ENCODE assay signal across 8 cellular contexts in genomic region chr22:43150731-43151206, GRCh38. TPM values are rescaled to one million over a fixed set of nuclear protein-coding genes. Genes with fewer than 3 reads are reported as not detected.
DNase-seq lines count a peak whose midpoint lies in the region; ATAC-seq and TF ChIP-seq lines count a peak whose summit lies in the region.

No MANE protein-coding gene starts in this region.

- H3K36me3 ChIP-seq in Loucy (ENCODE audit: insufficient read depth, low read length) = no peaks in the 10 kb centered on the region
- H3K36me3 ChIP-seq in naive thymus-derived CD4-positive, alpha-beta T cell (ENCODE audit: control insufficient read depth in 2 of 3, insufficient read depth in 3 of 3, low read length in 3 of 3) = peaks cover 0 to 14% (median 0%) of the 10 kb centered on the region in 3 experiments

- no peaks in the 10 kb centered on the region for H3K27me3 Mint-ChIP-seq in naive thymus-derived CD4-positive, alpha-beta T cell

- H4K20me1 ChIP-seq in Loucy (ENCODE audit: insufficient read depth, low read length, poor library complexity, severe bottlenecking) = no peaks in the 10 kb centered on the region

- H3K27ac ChIP-seq in dorsolateral prefrontal cortex = peak overlapping the region in 47 of 59 donors; percentile 5 to 90 (median 75)
- peak overlapping the region; percentile 78 for H3K27ac ChIP-seq in naive thymus-derived CD4-positive, alpha-beta T cell (ENCODE audit: low read depth, low read length)

- peaks cover 40% of the 10 kb centered on the region for H3K4me1 ChIP-seq in Loucy (ENCODE audit: insufficient read depth, low read length, poor library complexity, severe bottlenecking)
- H3K4me1 ChIP-seq in naive thymus-derived CD4-positive, alpha-beta T cell (ENCODE audit: control insufficient read depth in 2 of 2, insufficient read depth in 2 of 2, low read length in 2 of 2) = peaks cover 5 to 13% of the 10 kb centered on the region in 2 donors

- H3K9me3 Mint-ChIP-seq in naive thymus-derived CD4-positive, alpha-beta T cell = no peaks in the 10 kb centered on the region

- H3K79me2 ChIP-seq in Loucy (ENCODE audit: insufficient read depth, low read length) = peaks cover 26% of the 10 kb centered on the region

- no peaks in the 10 kb centered on the region for H3K27me3 ChIP-seq in Loucy (ENCODE audit: insufficient read depth, low read length, poor library complexity, severe bottlenecking)
- peaks cover 0 to 11% (median 0%) of the 10 kb centered on the region in 45 donors for H3K27me3 ChIP-seq in dorsolateral prefrontal cortex
- H3K27me3 ChIP-seq in naive thymus-derived CD4-positive, alpha-beta T cell (ENCODE audit: control insufficient read depth in 2 of 2, insufficient read depth in 2 of 2, low read length in 2 of 2) = no peaks in the 10 kb centered on the region

- H3K4me2 ChIP-seq in Loucy (ENCODE audit: low read depth, low read length, poor library complexity, severe bottlenecking) = peak overlapping the region; percentile 92

- peak overlapping the region; percentile 83 to 96 (median 93) for H3K27ac Mint-ChIP-seq in naive thymus-derived CD4-positive, alpha-beta T cell

- H2AFZ ChIP-seq in Loucy (ENCODE audit: low read length) = peak overlapping the region; percentile 82; the same call in 1 of the 2 replicates

- ATAC-seq in naive thymus-derived CD4-positive, alpha-beta T cell = no peak
- no peak for ATAC-seq in HG03354 (IDR thresholded peaks at IDR 0.05; ENCODE audit: poor library complexity, severe bottlenecking, unreplicated experiment)
- ATAC-seq in GM19463 (IDR thresholded peaks at IDR 0.05; ENCODE audit: unreplicated experiment) = no peak

- no peaks in the 10 kb centered on the region for H3K9me2 ChIP-seq in Loucy (replicated peaks; ENCODE audit: low read depth, low read length)

- CTCF ChIA-PET in naive thymus-derived CD4-positive, alpha-beta T cell (lab: Charles Lee) = no interaction called here

- H3K9me3 ChIP-seq in Loucy (ENCODE audit: insufficient read depth, low read depth, low read length) = no peaks in the 10 kb centered on the region
- no peaks in the 10 kb centered on the region for H3K9me3 ChIP-seq in naive thymus-derived CD4-positive, alpha-beta T cell (ENCODE audit: control insufficient read depth in 2 of 3, low read length in 3 of 3)

- intact Hi-C loops in dorsolateral prefrontal cortex (cut with DNase I) = loop anchor here (1.0 to 2.0 kb wide), 2 partner anchors 36 to 37 kb away; partner anchors contain the start of gene TTLL12 (in 2 of the 2)
- intact Hi-C loops in naive thymus-derived CD4-positive, alpha-beta T cell (cut with micrococcal nuclease) = no loop called here

- no peak for TF ChIP-seq CTCF in AG09309 (IDR thresholded peaks at IDR 0.05; ENCODE audit: control insufficient read depth, insufficient read depth, low read depth, low read length, missing control alignments)
- TF ChIP-seq CTCF in Loucy (conservative IDR thresholded peaks at IDR 0.05; ENCODE audit: low read length) = no peak
- no peak for TF ChIP-seq CTCF in dorsolateral prefrontal cortex (IDR thresholded peaks at IDR 0.05 in 54 of 56, conservative IDR thresholded peaks at IDR 0.05 in 2 of 56; ENCODE audit: low read depth in 1 of 56, partially characterized antibody in 56 of 56)

- peaks cover 16 to 43% (median 25%) of the 10 kb centered on the region in 7 donors for H3K4me1 Mint-ChIP-seq in naive thymus-derived CD4-positive, alpha-beta T cell

- peaks cover 0 to 2% (median 0%) of the 10 kb centered on the region in 5 donors for H3K36me3 Mint-ChIP-seq in naive thymus-derived CD4-positive, alpha-beta T cell

- POLR2A ChIA-PET in naive thymus-derived CD4-positive, alpha-beta T cell (lab: Charles Lee) = interaction anchor here (0.9 to 3.0 kb wide), 2 partner anchors 36 to 534 kb away, joined by 4 to 17 read pairs; partner anchors contain the start of gene TTLL12

- H3K4me3 Mint-ChIP-seq in naive thymus-derived CD4-positive, alpha-beta T cell = peak overlapping the region; percentile 83 to 95 (median 91)

- peak overlapping the region; percentile 88 for H3K4me3 ChIP-seq in AG09309 (ENCODE audit: control insufficient read depth, low read depth, low read length)
- peak overlapping the region; percentile 93 for H3K4me3 ChIP-seq in Loucy (ENCODE audit: low read length, poor library complexity, severe bottlenecking)
- peak overlapping the region; percentile 53 to 91 (median 75) for H3K4me3 ChIP-seq in dorsolateral prefrontal cortex
- H3K4me3 ChIP-seq in naive thymus-derived CD4-positive, alpha-beta T cell (ENCODE audit: low read length) = peak overlapping the region; percentile 90

- H3F3A ChIP-seq in Loucy (ENCODE audit: low read depth) = no peaks in the 10 kb centered on the region

- DNase-seq in AG09309 (ENCODE audit: low read depth) = no peak
- DNase-seq in dorsolateral prefrontal cortex = no peak
- DNase-seq in naive thymus-derived CD4-positive, alpha-beta T cell = no peak
- DNase-seq in DMS79 treated with DMSO at 0.1 percent for 48 hours (lab: John Stamatoyannopoulos, UW) = no peak
- no peak for DNase-seq in GDM1 (lab: John Stamatoyannopoulos, UW)

- H3K9ac ChIP-seq in Loucy (ENCODE audit: low read depth, low read length, poor library complexity, severe bottlenecking) = peak overlapping the region; percentile 90

RNA-seq across cellular contexts. Expression of gene TSPO, which starts 0.6 kb away (rescaled TPM):
- total RNA-seq in dorsolateral prefrontal cortex = 10 to 100 TPM; 12.8 to 57.5 (median 25.4) TPM
- 100 to 1,000 TPM in 2 of 5 experiments, 10 to 100 TPM in 3; 56.1 to 190 (median 61.5) TPM for total RNA-seq in naive thymus-derived CD4-positive, alpha-beta T cell
- polyA plus RNA-seq in naive thymus-derived CD4-positive, alpha-beta T cell = 100 to 1,000 TPM; 341 to 357 TPM

RNA-seq across cellular contexts. Expression of gene MCAT, which starts 7.6 kb away (rescaled TPM):
- total RNA-seq in dorsolateral prefrontal cortex = 10 to 100 TPM; 10.7 to 29.7 (median 20.7) TPM
- total RNA-seq in naive thymus-derived CD4-positive, alpha-beta T cell = 10 to 100 TPM in 3 of 5 experiments, 1 to 10 TPM in 2; 7.1 to 17.9 (median 10.5) TPM
- polyA plus RNA-seq in naive thymus-derived CD4-positive, alpha-beta T cell = 10 to 100 TPM in 1 of 2 donors, 1 to 10 TPM in 1; 8.9 to 11.7 TPM

RNA-seq across cellular contexts. Expression of gene TTLL12, which starts 36.2 kb away (rescaled TPM):
- 10 to 100 TPM; 24.0 to 52.5 (median 34.0) TPM for total RNA-seq in dorsolateral prefrontal cortex
- 10 to 100 TPM; 15.6 to 43.7 (median 29.6) TPM for total RNA-seq in naive thymus-derived CD4-positive, alpha-beta T cell
- 10 to 100 TPM; 15.6 to 28.2 TPM for polyA plus RNA-seq in naive thymus-derived CD4-positive, alpha-beta T cell

RNA-seq across cellular contexts. Expression of gene BIK, which starts 40.2 kb away (rescaled TPM):
- under 1 TPM in 4 of 120 experiments, not detected in 116; 0.46 to 0.56 (median 0.54) TPM for total RNA-seq in dorsolateral prefrontal cortex
- 1 to 10 TPM; 1.1 to 2.6 (median 1.4) TPM for total RNA-seq in naive thymus-derived CD4-positive, alpha-beta T cell
- polyA plus RNA-seq in naive thymus-derived CD4-positive, alpha-beta T cell = 1 to 10 TPM; 2.2 to 4.3 TPM

Comparison
In these comparisons a context has a peak if more than half of its experiments do, and no peak if none do; other contexts are left out.
1. intact Hi-C loops: an anchor here in dorsolateral prefrontal cortex (1.0 to 2.0 kb wide); none called in naive thymus-derived CD4-positive, alpha-beta T cell.